ENCODE assay signal across 8 cellular contexts in the genomic region with DNA sequence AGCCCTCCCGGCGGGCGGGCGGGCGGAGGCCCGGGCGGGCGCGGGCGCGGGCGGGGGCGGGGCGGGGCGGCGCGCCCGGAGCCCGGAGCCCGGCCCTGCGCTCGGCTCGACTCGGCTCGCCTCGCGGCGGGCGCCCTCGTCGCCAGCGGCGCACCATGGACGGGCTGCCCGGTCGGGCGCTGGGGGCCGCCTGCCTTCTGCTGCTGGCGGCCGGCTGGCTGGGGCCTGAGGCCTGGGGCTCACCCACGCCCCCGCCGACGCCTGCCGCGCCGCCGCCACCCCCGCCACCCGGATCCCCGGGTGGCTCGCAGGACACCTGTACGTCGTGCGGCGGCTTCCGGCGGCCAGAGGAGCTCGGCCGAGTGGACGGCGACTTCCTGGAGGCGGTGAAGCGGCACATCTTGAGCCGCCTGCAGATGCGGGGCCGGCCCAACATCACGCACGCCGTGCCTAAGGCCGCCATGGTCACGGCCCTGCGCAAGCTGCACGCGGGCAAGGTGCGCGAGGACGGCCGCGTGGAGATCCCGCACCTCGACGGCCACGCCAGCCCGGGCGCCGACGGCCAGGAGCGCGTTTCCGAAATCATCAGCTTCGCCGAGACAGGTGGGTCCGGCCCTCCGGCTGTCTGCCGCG. TPM values are rescaled to one million over a fixed set of nuclear protein-coding genes. Genes with fewer than 3 reads are reported as not detected.
A peak's percentile ranks its signal among the peaks of the same experiment; 100 is the strongest.
DNase-seq lines count a peak whose midpoint lies in the region; ATAC-seq and TF ChIP-seq lines count a peak whose summit lies in the region.

A gene (plus strand): TSS at position 103 of the 633 bp plus-strand sequence. CDS start 53 bp downstream, at position 156.

- 2% methylated on average over 26 to 97 of the region's 97 CpGs for WGBS in aorta, 2 donors

- peaks cover 24% of the 10 kb centered on the region for H3K4me1 Mint-ChIP-seq in central memory CD8-positive, alpha-beta T cell
- peaks cover 15% of the 10 kb centered on the region for H3K4me1 Mint-ChIP-seq in mesothelial cell of epicardium

- H3K4me2 ChIP-seq in BLaER1: peak within 1 kb of the TSS; percentile 100

- H3K27me3 ChIP-seq in BLaER1: peaks cover 91% of the 10 kb centered on the region
- H3K27me3 ChIP-seq in aorta (ENCODE audit: control insufficient read depth in 1 of 2, insufficient read depth in 2 of 2, low read length in 1 of 2): no peaks in the 10 kb centered on the region

- H3K36me3 ChIP-seq in BLaER1 (no peaks in the 10 kb centered on the region), aorta (ENCODE audit: control insufficient read depth in 1 of 2, insufficient read depth in 2 of 2, low read length in 1 of 2) (no peaks in the 10 kb centered on the region)

- H3K9me3 ChIP-seq in BLaER1 (no peaks in the 10 kb centered on the region), aorta (ENCODE audit: control insufficient read depth, low read length) (no peaks in the 10 kb centered on the region)

- H4K20me1 ChIP-seq in BLaER1: peaks cover 58% of the 10 kb centered on the region

- H3K4me1 ChIP-seq in BLaER1: peaks cover 51% of the 10 kb centered on the region
- H3K4me1 ChIP-seq in aorta (ENCODE audit: control insufficient read depth in 1 of 2, insufficient read depth in 2 of 2, low read length in 2 of 2): no peaks in the 10 kb centered on the region

- H3K4me3 ChIP-seq in BLaER1: peak within 1 kb of the TSS; percentile 76
- peak within 1 kb of the TSS; percentile 45 for H3K4me3 ChIP-seq in LNCaP clone FGC (ENCODE audit: low read depth, low read length)
- H3K4me3 ChIP-seq in aorta (ENCODE audit: low read length in 2 of 2): peak within 1 kb of the TSS; percentile 36 to 63

- H3K4me3 Mint-ChIP-seq in central memory CD8-positive, alpha-beta T cell: peak within 1 kb of the TSS; percentile 65
- H3K4me3 Mint-ChIP-seq in mesothelial cell of epicardium: peak within 1 kb of the TSS; percentile 33

- DNase-seq in LNCaP clone FGC (ENCODE audit: low read depth) (no peak), mesothelial cell of epicardium (ENCODE audit: low spot score in 2 of 2, unreplicated experiment in 2 of 2) (no peak), aorta (no peak), middle frontal gyrus (ENCODE audit: extremely low spot score, low spot score) (no peak), NK-92 (lab: John Stamatoyannopoulos, UW; ENCODE audit: unreplicated experiment) (no peak)
- no peak for DNase-seq in central memory CD8-positive, alpha-beta T cell (ENCODE audit: low spot score in 2 of 2)
- DNase-seq in NK-92 treated with Interleukin-12 subunit alpha and Interleukin-12 subunit beta, amount 100 ng/mL, for 24 hours (lab: John Stamatoyannopoulos, UW): no peak

- H3K27ac ChIP-seq in BLaER1: no peak within 1 kb of the TSS
- H3K27ac ChIP-seq in aorta (ENCODE audit: low read depth in 1 of 2, low read length in 2 of 2): no peak within 1 kb of the TSS

- intact Hi-C loops in aorta (cut with DNase I): loop anchor here (5.0 to 10.0 kb wide), 5 partner anchors 99 to 739 kb away; no protein-coding TSS in a partner anchor

- H3K36me3 Mint-ChIP-seq in central memory CD8-positive, alpha-beta T cell (ENCODE audit: insufficient read depth): peaks cover 2% of the 10 kb centered on the region
- no peaks in the 10 kb centered on the region for H3K36me3 Mint-ChIP-seq in mesothelial cell of epicardium

- TF ChIP-seq CTCF in LNCaP clone FGC (IDR thresholded peaks at IDR 0.05; ENCODE audit: control insufficient read depth, extremely low read depth, insufficient read depth) (no peak), mesothelial cell of epicardium (IDR thresholded peaks at IDR 0.05; ENCODE audit: unreplicated experiment) (no peak)

- H3K9ac ChIP-seq in BLaER1: peak within 1 kb of the TSS; percentile 45; the same call in 1 of the 2 replicates

- ATAC-seq in central memory CD8-positive, alpha-beta T cell (replicated peaks; ENCODE audit: extremely low read depth, poor library complexity, severe bottlenecking): no peak
- no peak for ATAC-seq in aorta (ENCODE audit: low FRiP score)

- peaks cover 73% of the 10 kb centered on the region for H3K27me3 Mint-ChIP-seq in central memory CD8-positive, alpha-beta T cell
- peaks cover 84% of the 10 kb centered on the region for H3K27me3 Mint-ChIP-seq in mesothelial cell of epicardium (ENCODE audit: low read depth)

- H3K27ac Mint-ChIP-seq in central memory CD8-positive, alpha-beta T cell (ENCODE audit: low read depth): no peak within 1 kb of the TSS
- H3K27ac Mint-ChIP-seq in mesothelial cell of epicardium: no peak within 1 kb of the TSS

- H3K9me3 Mint-ChIP-seq in central memory CD8-positive, alpha-beta T cell: no peaks in the 10 kb centered on the region
- no peaks in the 10 kb centered on the region for H3K9me3 Mint-ChIP-seq in mesothelial cell of epicardium

RNA-seq across cellular contexts. Expression of the gene that starts here (rescaled TPM):
- total RNA-seq in mesothelial cell of epicardium: not detected in 3 replicates
- 10 to 100 TPM; 19.3 to 21.9 TPM for total RNA-seq in aorta
- under 1 TPM; 0.43 to 0.50 TPM for polyA plus RNA-seq in aorta

Comparison
In these comparisons a context has a peak if more than half of its experiments do, and no peak if none do; other contexts are left out.
1. RNA of the gene that starts here (total RNA-seq): 19.3 to 21.9 TPM in aorta; not detected in mesothelial cell of epicardium; every median in the first group is over 10 times any median in the second.
2. Peak in every context shown above with its lines, with median percentiles within 50 percentile points of each other: H3K4me3 ChIP-seq.